ENCODE assay signal across 1 cellular context in the genomic region with DNA sequence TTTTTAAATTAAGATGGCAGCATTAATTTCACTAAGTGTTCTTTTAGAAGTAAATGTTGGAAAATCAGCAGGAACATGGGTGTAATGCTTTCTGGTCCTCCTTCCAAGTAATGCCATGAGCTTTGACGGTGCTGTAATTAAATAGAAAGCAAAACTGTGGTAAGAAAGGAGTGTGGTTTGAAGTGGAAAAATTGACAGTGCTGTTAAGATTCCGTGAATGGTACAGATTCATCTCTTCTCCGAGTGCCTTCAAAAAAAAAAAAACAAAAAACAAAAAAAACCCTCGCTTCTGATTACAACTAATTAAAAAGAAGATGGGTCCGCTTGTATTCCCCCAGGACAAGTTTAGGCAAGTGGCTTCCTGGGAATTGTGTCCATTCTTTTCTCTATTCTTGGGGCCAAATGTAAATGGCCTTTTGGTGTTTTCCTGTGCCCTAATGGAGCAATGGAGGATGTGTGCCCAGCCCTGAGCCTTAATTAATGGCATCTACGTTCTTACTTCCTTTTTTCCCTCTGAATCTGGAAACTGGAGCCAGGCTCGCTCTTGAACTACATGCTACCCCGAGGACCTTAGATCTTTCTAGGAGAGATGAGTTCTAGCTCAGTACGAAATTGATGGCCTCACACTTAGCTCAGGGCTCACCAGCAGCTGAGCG.
TF ChIP-seq lines count a peak whose summit lies in the region.

No MANE protein-coding gene starts in this region.

TF ChIP-seq in IMR-90, 13 proteins besides CTCF, POLR2A, EP300 and RAD21 (continued from another document):
- TF ChIP-seq CEBPB (IDR thresholded peaks at IDR 0.05; ENCODE audit: low read depth, low read length) = no peak
- TF ChIP-seq MAFK (IDR thresholded peaks at IDR 0.05; ENCODE audit: low read depth, low read length) = no peak
- no peak for TF ChIP-seq MXI1 (IDR thresholded peaks at IDR 0.05; ENCODE audit: borderline replicate concordance, low read depth, low read length)
- no peak for TF ChIP-seq RCOR1 (IDR thresholded peaks at IDR 0.05; ENCODE audit: insufficient replicate concordance, low read length)
- no peak for TF ChIP-seq CHD1 (IDR thresholded peaks at IDR 0.05; ENCODE audit: low read depth, low read length)
- no peak for TF ChIP-seq ELK1 (IDR thresholded peaks at IDR 0.05; ENCODE audit: borderline replicate concordance, low read depth, low read length)
- TF ChIP-seq BHLHE40 (IDR thresholded peaks at IDR 0.05; ENCODE audit: low read depth, low read length) = no peak
